8 cellular contexts compared by ENCODE assay signal in the genomic region with DNA sequence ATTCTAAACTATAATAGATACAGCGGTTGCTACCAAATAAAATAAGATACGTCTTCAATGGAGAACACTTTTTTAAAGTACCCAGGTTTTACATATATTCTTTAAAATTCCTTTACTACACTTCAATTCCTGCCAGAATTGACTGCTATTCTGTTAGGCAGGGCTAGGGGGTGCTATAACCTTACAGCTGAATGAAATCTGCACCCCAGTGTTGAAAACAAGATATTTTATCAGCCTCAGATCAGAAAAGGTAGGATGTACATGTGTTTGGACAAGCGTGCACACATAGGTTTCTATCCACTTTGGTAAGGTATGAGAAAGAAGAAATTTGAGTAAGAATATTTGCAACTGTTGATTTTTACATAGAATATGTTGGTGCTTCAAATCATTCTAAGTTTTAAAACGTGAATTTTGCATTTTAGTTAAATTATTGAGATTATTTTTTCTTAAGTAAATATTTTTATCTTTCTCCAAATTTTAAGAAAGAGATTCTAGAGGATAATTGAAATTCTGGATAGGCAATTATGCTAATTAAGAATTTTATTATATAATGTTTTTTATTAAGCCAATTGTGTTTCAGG.
DNase-seq lines count a peak whose midpoint lies in the region; ATAC-seq and TF ChIP-seq lines count a peak whose summit lies in the region.

No MANE protein-coding gene starts in this region.

- H3K36me3 Mint-ChIP-seq in stimulated activated effector memory CD8-positive, alpha-beta T cell treated with anti-CD3 and anti-CD28 coated beads, Interleukin-12 subunit alpha, Interleukin-12 subunit beta, amount 100 ng/mL, for 72 hours = no peaks in the 10 kb centered on the region

- no peaks in the 10 kb centered on the region for H3K4me1 ChIP-seq in prostate gland (replicated peaks)

- no peak overlapping the region for H3K4me3 ChIP-seq in prostate gland

- peaks cover 14% of the 10 kb centered on the region for H3K9me3 Mint-ChIP-seq in stimulated activated effector memory CD8-positive, alpha-beta T cell treated with anti-CD3 and anti-CD28 coated beads, Interleukin-12 subunit alpha, Interleukin-12 subunit beta, amount 100 ng/mL, for 72 hours

- H3K27ac Mint-ChIP-seq in stimulated activated effector memory CD8-positive, alpha-beta T cell treated with anti-CD3 and anti-CD28 coated beads, Interleukin-12 subunit alpha, Interleukin-12 subunit beta, amount 100 ng/mL, for 72 hours = no peak overlapping the region

- no peak overlapping the region for H3K27ac ChIP-seq in prostate gland

- intact Hi-C loops in prostate gland (cut with DNase I) = no loop called here

- ATAC-seq in GM19463 (IDR thresholded peaks at IDR 0.05; ENCODE audit: unreplicated experiment) (peak; percentile 88), HG03571 (IDR thresholded peaks at IDR 0.05; ENCODE audit: unreplicated experiment) (peak; percentile 83), esophagus mucosa (peak; percentile 41)
- no peak for ATAC-seq in stimulated activated effector memory CD8-positive, alpha-beta T cell treated with anti-CD3 and anti-CD28 coated beads, Interleukin-12 subunit alpha, Interleukin-12 subunit beta, amount 100 ng/mL, for 72 hours

- no peaks in the 10 kb centered on the region for H3K36me3 ChIP-seq in prostate gland

- no peaks in the 10 kb centered on the region for H3K9me3 ChIP-seq in prostate gland

- no peak for TF ChIP-seq POLR2A in prostate gland (IDR thresholded peaks at IDR 0.05)

- H3K4me1 Mint-ChIP-seq in stimulated activated effector memory CD8-positive, alpha-beta T cell treated with anti-CD3 and anti-CD28 coated beads, Interleukin-12 subunit alpha, Interleukin-12 subunit beta, amount 100 ng/mL, for 72 hours = no peaks in the 10 kb centered on the region

- TF ChIP-seq CTCF in prostate gland (IDR thresholded peaks at IDR 0.05) = peak in 3 of 4 experiments; percentile 42 to 52 (median 44)

- 37% methylated on average over 4 of the region's 4 CpGs for WGBS in prostate gland

- DNase-seq in ELR (ENCODE audit: low read depth) = peak; percentile 60
- peak; percentile 62 for DNase-seq in OCI-M1 (lab: John Stamatoyannopoulos, UW)
- no peak for DNase-seq in prostate gland (ENCODE audit: low spot score)
- DNase-seq in UCSD-AML1 (lab: John Stamatoyannopoulos, UW; ENCODE audit: unreplicated experiment) = no peak
- DNase-seq in stimulated activated effector memory CD8-positive, alpha-beta T cell treated with anti-CD3 and anti-CD28 coated beads, Interleukin-12 subunit alpha, Interleukin-12 subunit beta, amount 100 ng/mL, for 72 hours (ENCODE audit: low spot score in 2 of 2) = no peak

- no peak overlapping the region for H3K4me3 Mint-ChIP-seq in stimulated activated effector memory CD8-positive, alpha-beta T cell treated with anti-CD3 and anti-CD28 coated beads, Interleukin-12 subunit alpha, Interleukin-12 subunit beta, amount 100 ng/mL, for 72 hours

- H3K27me3 ChIP-seq in prostate gland (replicated peaks; ENCODE audit: insufficient read depth) = no peaks in the 10 kb centered on the region

Comparison
In these comparisons a context has a peak if more than half of its experiments do, and no peak if none do; other contexts are left out.
1. DNase-seq: peak in ELR (single experiment) and OCI-M1 (single experiment); none in prostate gland (single experiment), UCSD-AML1 (single experiment) and stimulated activated effector memory CD8-positive, alpha-beta T cell treated with anti-CD3 and anti-CD28 coated beads, Interleukin-12 subunit alpha, Interleukin-12 subunit beta, amount 100 ng/mL, for 72 hours (0 of 2).